ENCODE assay signal across 16 cellular contexts in genomic region chr2:225192869-225193268, GRCh38.
"Had no signal": no experiment of that assay in that cellular context is flagged by ENCODE, and none has a peak within 500 bp of the region (broad histone marks: within the 10 kb centered on the region; RNA-seq: fewer than 3 reads in every experiment).

No MANE protein-coding gene starts in this region.

- H3K36me3 ChIP-seq: adrenal gland, esophagus muscularis mucosa, lower lobe of right lung, neural progenitor cell, transverse colon had no signal

- H3K27ac ChIP-seq: adrenal gland, esophagus muscularis mucosa, lower lobe of right lung, neural progenitor cell, transverse colon had no signal

- ATAC-seq: left cardiac atrium; lower lobe of right lung; right cardiac atrium; stimulated activated memory B cell treated with anti-CD40 and anti-IgM and Interleukin-4, amounts not matched to agents 10 μg/mL and 1 μg/mL and 100 μg/mL, for 72 hours had no signal

- H3K4me3 ChIP-seq: adrenal gland, esophagus muscularis mucosa, lower lobe of right lung, neural progenitor cell, transverse colon had no signal

- H3K4me1 ChIP-seq: adrenal gland, esophagus muscularis mucosa, lower lobe of right lung, neural progenitor cell, transverse colon had no signal

- H3K36me3 Mint-ChIP-seq: activated naive CD4-positive, alpha-beta T cell treated with anti-CD3 and anti-CD28 coated beads, Interleukin-2, amount 10 ng/mL, durations not matched to agents 7 days and 5 days; brain; immature natural killer cell; mesothelial cell of epicardium; neural progenitor cell; stimulated activated memory B cell treated with anti-CD40 and anti-IgM and Interleukin-4, amounts not matched to agents 10 μg/mL and 1 μg/mL and 100 μg/mL, for 72 hours had no signal

- H3K27me3 Mint-ChIP-seq: activated naive CD4-positive, alpha-beta T cell treated with anti-CD3 and anti-CD28 coated beads, Interleukin-2, amount 10 ng/mL, durations not matched to agents 7 days and 5 days; brain; stimulated activated memory B cell treated with anti-CD40 and anti-IgM and Interleukin-4, amounts not matched to agents 10 μg/mL and 1 μg/mL and 100 μg/mL, for 72 hours had no signal

- H3K27me3 ChIP-seq: adrenal gland, esophagus muscularis mucosa, neural progenitor cell had no signal

- H3K9me3 Mint-ChIP-seq: activated CD4-positive, alpha-beta T cell treated with anti-CD3 and anti-CD28 coated beads, Interleukin-2, amount 10 ng/mL, durations not matched to agents 24 days and 14 days; activated naive CD4-positive, alpha-beta T cell treated with anti-CD3 and anti-CD28 coated beads, Interleukin-2, amount 10 ng/mL, durations not matched to agents 7 days and 5 days; activated T-helper 2 cell treated with anti-CD3 and anti-CD28 coated beads, Interferon-gamma antibody, Interleukin-2, Interleukin-4, amounts not matched to agents 10 μg/mL and 5 μg/mL and 100 μg/mL, durations not matched to agents 14 hours and 24 hours and 36 hours; brain; immature natural killer cell; mesothelial cell of epicardium; neural progenitor cell; stimulated activated memory B cell treated with anti-CD40 and anti-IgM and Interleukin-4, amounts not matched to agents 10 μg/mL and 1 μg/mL and 100 μg/mL, for 72 hours had no signal

- DNase-seq: activated CD4-positive, alpha-beta T cell treated with anti-CD3 and anti-CD28 coated beads, Interleukin-2, amount 10 ng/mL, durations not matched to agents 24 days and 14 days; activated naive CD4-positive, alpha-beta T cell treated with anti-CD3 and anti-CD28 coated beads, Interleukin-2, amount 10 ng/mL, durations not matched to agents 7 days and 5 days; adrenal gland; glutamatergic neuron; immature natural killer cell; left cardiac atrium; lower lobe of right lung; posterior cingulate gyrus; right cardiac atrium; transverse colon had no signal

- H3K4me3 Mint-ChIP-seq: activated CD4-positive, alpha-beta T cell treated with anti-CD3 and anti-CD28 coated beads, Interleukin-2, amount 10 ng/mL, durations not matched to agents 24 days and 14 days; activated naive CD4-positive, alpha-beta T cell treated with anti-CD3 and anti-CD28 coated beads, Interleukin-2, amount 10 ng/mL, durations not matched to agents 7 days and 5 days; brain; immature natural killer cell; mesothelial cell of epicardium; neural progenitor cell; stimulated activated memory B cell treated with anti-CD40 and anti-IgM and Interleukin-4, amounts not matched to agents 10 μg/mL and 1 μg/mL and 100 μg/mL, for 72 hours had no signal

- H3K9me3 ChIP-seq: adrenal gland, esophagus muscularis mucosa, lower lobe of right lung, transverse colon had no signal

- H3K4me1 Mint-ChIP-seq: activated CD4-positive, alpha-beta T cell treated with anti-CD3 and anti-CD28 coated beads, Interleukin-2, amount 10 ng/mL, durations not matched to agents 24 days and 14 days; activated naive CD4-positive, alpha-beta T cell treated with anti-CD3 and anti-CD28 coated beads, Interleukin-2, amount 10 ng/mL, durations not matched to agents 7 days and 5 days; immature natural killer cell; stimulated activated memory B cell treated with anti-CD40 and anti-IgM and Interleukin-4, amounts not matched to agents 10 μg/mL and 1 μg/mL and 100 μg/mL, for 72 hours had no signal

- H3K27ac Mint-ChIP-seq: activated CD4-positive, alpha-beta T cell treated with anti-CD3 and anti-CD28 coated beads, Interleukin-2, amount 10 ng/mL, durations not matched to agents 24 days and 14 days; activated naive CD4-positive, alpha-beta T cell treated with anti-CD3 and anti-CD28 coated beads, Interleukin-2, amount 10 ng/mL, durations not matched to agents 7 days and 5 days; activated T-helper 2 cell treated with anti-CD3 and anti-CD28 coated beads, Interferon-gamma antibody, Interleukin-2, Interleukin-4, amounts not matched to agents 10 μg/mL and 5 μg/mL and 100 μg/mL, durations not matched to agents 14 hours and 24 hours and 36 hours; brain; immature natural killer cell; mesothelial cell of epicardium; neural progenitor cell; stimulated activated memory B cell treated with anti-CD40 and anti-IgM and Interleukin-4, amounts not matched to agents 10 μg/mL and 1 μg/mL and 100 μg/mL, for 72 hours had no signal
